Comparison of ENCODE assay signal across 18 cellular contexts in the genomic region with DNA sequence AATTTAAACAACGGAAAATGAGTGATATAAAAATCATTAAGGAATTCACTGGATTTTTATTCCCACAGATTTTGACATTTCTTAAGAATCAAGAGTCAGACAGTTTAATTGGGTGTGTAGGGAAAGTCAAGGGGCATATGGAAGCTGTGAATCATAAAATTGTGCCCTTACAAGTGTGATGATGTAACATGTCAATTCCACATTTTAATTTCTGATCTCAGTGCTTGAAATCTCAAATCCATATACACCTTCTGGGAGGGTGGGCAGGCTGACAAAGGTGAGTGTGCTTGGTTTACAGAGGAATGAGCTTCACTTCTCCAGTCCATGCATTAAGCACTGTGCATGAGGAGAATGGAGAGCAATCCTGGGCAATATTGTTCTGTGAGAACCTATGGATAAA. TPM values are rescaled to one million over a fixed set of nuclear protein-coding genes. Genes with fewer than 3 reads are reported as not detected.
A peak's percentile ranks its signal among the peaks of the same experiment; 100 is the strongest.
DNase-seq lines count a peak whose midpoint lies in the region; ATAC-seq and TF ChIP-seq lines count a peak whose summit lies in the region.
"Had no signal": no experiment of that assay in that cellular context is flagged by ENCODE, and none has a peak within 500 bp of the region (broad histone marks: within the 10 kb centered on the region; RNA-seq: fewer than 3 reads in every experiment).

No MANE protein-coding gene starts in this region.

- no peak for TF ChIP-seq POLR2A in suprapubic skin (IDR thresholded peaks at IDR 0.05)

- CTCF ChIA-PET in RWPE1 (lab: Yijun Ruan, JAX), result interaction anchor here (0.7 to 1.4 kb wide), 4 partner anchors 28 to 489 kb away, joined by 3 to 6 read pairs (median 3); no protein-coding TSS in a partner anchor

- 77% methylated on average over 1 of the region's 1 CpG for WGBS in suprapubic skin

- TF ChIP-seq CTCF in RWPE1 (conservative IDR thresholded peaks at IDR 0.05; ENCODE audit: low read depth) (no peak), epithelial cell of esophagus (IDR thresholded peaks at IDR 0.05; ENCODE audit: insufficient read depth, low read depth, low read length, missing control alignments) (no peak), left lung (IDR thresholded peaks at IDR 0.05) (no peak), suprapubic skin (IDR thresholded peaks at IDR 0.05) (no peak)

- peak overlapping the region; percentile 54 for H3K4me3 ChIP-seq in epithelial cell of esophagus (ENCODE audit: low read length)
- H3K4me3 ChIP-seq in left lung, result no peak overlapping the region
- H3K4me3 ChIP-seq in suprapubic skin, result no peak overlapping the region
- H3K4me3 ChIP-seq: BLaER1 had no signal

- H3K27ac ChIP-seq in RWPE1 (peak overlapping the region; percentile 100), left lung (no peak overlapping the region), suprapubic skin (peak overlapping the region; percentile 88)
- H3K27ac ChIP-seq: BLaER1 had no signal

- H3K4me1 ChIP-seq in left lung, result peaks cover 10 to 27% of the 10 kb centered on the region in 2 donors
- H3K4me1 ChIP-seq in suprapubic skin, result peaks cover 43% of the 10 kb centered on the region

- H3K9me3 ChIP-seq in left lung (no peaks in the 10 kb centered on the region), suprapubic skin (no peaks in the 10 kb centered on the region)
- H3K9me3 ChIP-seq: BLaER1 had no signal

- peaks cover 0 to 30% of the 10 kb centered on the region in 2 donors for H3K27me3 ChIP-seq in left lung
- H3K27me3 ChIP-seq in suprapubic skin, result peaks cover 6% of the 10 kb centered on the region
- H3K27me3 ChIP-seq: BLaER1 had no signal

- no peak for TF ChIP-seq EP300 in suprapubic skin (IDR thresholded peaks at IDR 0.05)

- H3K36me3 ChIP-seq in left lung (no peaks in the 10 kb centered on the region), suprapubic skin (no peaks in the 10 kb centered on the region)
- H3K36me3 ChIP-seq: BLaER1 had no signal

- DNase-seq in RWPE1 (ENCODE audit: low spot score), result no peak
- peak; percentile 88 for DNase-seq in epithelial cell of esophagus (ENCODE audit: low read depth)
- DNase-seq in left lung, result no peak
- DNase-seq in suprapubic skin (ENCODE audit: low spot score in 2 of 2), result no peak
- DNase-seq in MV-4-11 (lab: John Stamatoyannopoulos, UW), result no peak
- no peak for DNase-seq in iPS-NIHi11 (ENCODE audit: low spot score)
- DNase-seq: CD8-positive, alpha-beta memory T cell; DMS 273 treated with DMSO at 0.1 percent for 48 hours; H9; IMR-90; NCI-H1048; NCI-H345; NCI-H69; NK-92 treated with Interleukin-12 subunit alpha and Interleukin-12 subunit beta, amount 100 ng/mL, for 24 hours had no signal

- ATAC-seq in left lung (peak; percentile 4), GM18870 (IDR thresholded peaks at IDR 0.05; ENCODE audit: unreplicated experiment) (no peak)

- intact Hi-C loops in left lung (cut with DNase I), result no loop called here

- POLR2A ChIA-PET in RWPE1 (lab: Yijun Ruan, JAX; ENCODE audit: low non-redundant PET), result interaction anchor here (1.5 kb wide), 1 partner anchor 18 kb away, joined by 3 read pairs; no protein-coding TSS in a partner anchor

RNA-seq across cellular contexts. Expression of gene KRT6A, which starts 1.0 kb away (rescaled TPM):
- 10 to 100 TPM; 24.4 to 32.0 TPM for total RNA-seq in left lung
- 1,000 to 10,000 TPM in 1 of 4 donors, 100 to 1,000 TPM in 2, 10 to 100 TPM in 1; 57.7 to 1,258 (median 594) TPM for total RNA-seq in suprapubic skin
- total RNA-seq: CD8-positive, alpha-beta memory T cell; Daoy; H9; IMR-90; LHCN-M2 had no signal

RNA-seq across cellular contexts. Expression of gene KRT6C, which starts 20.5 kb away (rescaled TPM):
- not detected for total RNA-seq in left lung
- 10 to 100 TPM in 2 of 4 donors, 1 to 10 TPM in 1, not detected in 1; 7.8 to 23.7 (median 14.8) TPM for total RNA-seq in suprapubic skin
- total RNA-seq: CD8-positive, alpha-beta memory T cell; Daoy; H9; IMR-90; LHCN-M2 had no signal

RNA-seq across cellular contexts. Expression of gene KRT5, which starts 26.1 kb away (rescaled TPM):
- total RNA-seq in left lung, result 1 to 10 TPM in 1 of 2 donors, under 1 TPM in 1; 0.79 to 9.8 TPM
- 1,000 to 10,000 TPM; 3,026 to 9,625 (median 8,067) TPM for total RNA-seq in suprapubic skin
- total RNA-seq: CD8-positive, alpha-beta memory T cell; Daoy; H9; IMR-90; LHCN-M2 had no signal

RNA-seq across cellular contexts. Expression of gene KRT6B, which starts 42.2 kb away (rescaled TPM):
- total RNA-seq in left lung (not detected), suprapubic skin (100 to 1,000 TPM in 3 of 4 donors, 10 to 100 TPM in 1; 44.8 to 765 (median 249) TPM)
- total RNA-seq: CD8-positive, alpha-beta memory T cell; Daoy; H9; IMR-90; LHCN-M2 had no signal

RNA-seq across cellular contexts. Expression of gene KRT71, which starts 58.8 kb away (rescaled TPM):
- not detected for total RNA-seq in left lung
- total RNA-seq in suprapubic skin, result 100 to 1,000 TPM in 1 of 4 donors, 10 to 100 TPM in 2, 1 to 10 TPM in 1; 5.5 to 231 (median 70.8) TPM
- total RNA-seq: CD8-positive, alpha-beta memory T cell; Daoy; H9; IMR-90; LHCN-M2 had no signal

Comparison
In these comparisons a context has a peak if more than half of its experiments do, and no peak if none do; other contexts are left out.
1. H3K27ac ChIP-seq: peak in RWPE1 (single experiment) and suprapubic skin (single experiment); none in left lung (0 of 2).
2. RNA of gene KRT5, which starts 26.1 kb away (total RNA-seq): 3,026 to 9,625 TPM in suprapubic skin; 0.79 to 9.8 TPM in left lung; every median in the first group is over 100 times any median in the second.